ENCODE assay signal across 7 cellular contexts in the genomic region with DNA sequence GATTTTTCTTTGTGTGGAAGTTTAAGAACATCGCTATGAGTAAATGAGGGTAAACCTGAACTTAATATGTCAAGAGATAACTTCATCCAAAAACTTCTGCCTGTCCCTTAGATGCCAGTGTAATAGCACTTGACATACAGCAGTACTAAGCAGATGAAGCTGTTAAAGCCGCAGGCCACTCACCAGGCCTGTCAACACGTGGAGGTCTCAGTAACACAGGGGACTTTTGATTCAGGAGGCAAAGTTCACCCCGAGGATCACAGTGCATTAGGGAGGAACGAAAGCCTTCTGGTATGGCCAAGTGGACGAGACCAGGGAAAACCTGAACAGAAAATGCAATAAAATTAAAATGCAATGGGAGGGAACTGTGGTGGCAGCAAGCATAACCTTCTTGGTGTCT.
"Had no signal": no experiment of that assay in that cellular context is flagged by ENCODE, and none has a peak within 500 bp of the region (broad histone marks: within the 10 kb centered on the region; RNA-seq: fewer than 3 reads in every experiment).

No MANE protein-coding gene starts in this region.

- DNase-seq: H7, HFFc6, IMR-90, KG1 had no signal

- ATAC-seq: GM23338, HCT116, K562 had no signal
